ENCODE assay signal across 26 cellular contexts in the genomic region with DNA sequence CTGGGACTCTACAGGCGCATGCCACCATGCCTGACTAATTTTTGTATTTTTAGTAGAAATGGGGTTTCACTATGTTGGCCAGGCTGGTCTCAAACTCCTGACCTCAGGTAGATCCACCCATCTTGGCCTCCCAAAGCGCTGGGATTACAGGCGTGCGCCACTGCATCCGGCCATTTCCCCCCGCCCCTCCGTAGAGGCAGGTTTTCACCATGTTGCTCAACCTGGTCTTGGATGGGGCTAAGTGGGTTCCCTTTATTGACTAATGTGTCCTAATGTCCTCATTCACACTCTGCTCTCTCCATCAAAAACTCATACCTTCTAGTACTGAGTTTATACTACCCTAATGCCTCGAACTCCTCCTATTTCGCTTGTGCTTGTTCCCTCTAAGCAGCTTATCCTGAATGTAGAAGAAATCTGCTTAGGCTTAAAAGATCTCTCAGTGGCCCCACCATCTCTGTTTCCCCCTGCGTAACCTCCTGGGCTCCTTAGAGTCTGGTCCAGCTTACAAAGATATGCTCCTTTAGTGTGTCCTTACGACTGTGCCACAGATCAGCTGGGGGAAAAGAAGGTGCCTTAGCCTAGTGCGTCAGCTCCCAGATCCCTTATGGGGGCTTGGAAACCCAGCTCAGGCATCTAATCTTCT. TPM values are rescaled to one million over a fixed set of nuclear protein-coding genes. Genes with fewer than 3 reads are reported as not detected.
A peak's percentile ranks its signal among the peaks of the same experiment; 100 is the strongest.
DNase-seq lines count a peak whose midpoint lies in the region; ATAC-seq, FAIRE-seq and TF ChIP-seq lines count a peak whose summit lies in the region.
"Had no signal": no experiment of that assay in that cellular context is flagged by ENCODE, and none has a peak within 500 bp of the region (broad histone marks: within the 10 kb centered on the region; RNA-seq: fewer than 3 reads in every experiment).

No MANE protein-coding gene starts in this region.

- H3K4me3 ChIP-seq in trophoblast cell (ENCODE audit: low read depth, low read length): no peak overlapping the region
- H3K4me3 ChIP-seq: BLaER1 had no signal

- no peak overlapping the region for H3K4me2 ChIP-seq in trophoblast cell (ENCODE audit: low read length)
- H3K4me2 ChIP-seq: BLaER1 had no signal

- no peak overlapping the region for H3K14ac ChIP-seq in trophoblast cell (ENCODE audit: low read length)

- H3K4me1 ChIP-seq in trophoblast cell (ENCODE audit: control insufficient read depth in 1 of 2, insufficient read depth in 2 of 2, low read length in 2 of 2): peaks cover 12 to 13% of the 10 kb centered on the region in 2 experiments

- WGBS in trophoblast cell (ENCODE audit: extremely low coverage, insufficient coverage, insufficient read length): no CpG with 5 or more reads among the region's 12 CpGs

- H2BK12ac ChIP-seq in trophoblast cell (ENCODE audit: low read length): peak overlapping the region; percentile 76

- H3K4ac ChIP-seq in trophoblast cell (ENCODE audit: low read depth, low read length): no peak overlapping the region

- intact Hi-C loops in left cardiac atrium (cut with DNase I): no loop called here

- no peak for ATAC-seq in left lobe of liver
- no peak for ATAC-seq in GM21576 (IDR thresholded peaks at IDR 0.05; ENCODE audit: unreplicated experiment)
- ATAC-seq in left cardiac atrium: no peak
- ATAC-seq: PC-3 had no signal

- TF ChIP-seq CTCF in D721Med (IDR thresholded peaks at IDR 0.05; ENCODE audit: insufficient read depth, missing control alignments): no peak

- FAIRE-seq in D721Med (lab: Jason Lieb, UNC): peak; percentile 91
- FAIRE-seq: H1 had no signal

- H3K9me3 ChIP-seq in trophoblast cell (ENCODE audit: insufficient read depth, low read depth, low read length): no peaks in the 10 kb centered on the region
- H3K9me3 ChIP-seq: BLaER1, SK-N-SH had no signal

- H3K27ac ChIP-seq in trophoblast cell (ENCODE audit: low read depth, low read length): no peak overlapping the region
- H3K27ac ChIP-seq: BLaER1 had no signal

- DNase-seq in D721Med (ENCODE audit: insufficient read length, low spot score) (no peak), NCI-H82 (lab: John Stamatoyannopoulos, UW) (peak; percentile 98), left lobe of liver (ENCODE audit: low spot score) (peak; percentile 33), trophoblast cell (no peak), left cardiac atrium (no peak), Kasumi-1 (lab: John Stamatoyannopoulos, UW) (no peak)
- DNase-seq: 8988T; CD4-positive, CD25-positive, alpha-beta regulatory T cell; DMS53; Karpas-422; NCI-H1092 treated with DMSO at 0.1 percent for 48 hours; NCI-H1436; NCI-H187; NCI-H2081 treated with DMSO at 0.1 percent for 48 hours; NCI-H2171; NCI-H345; NCI-H510A treated with DMSO at 0.1 percent for 48 hours; NCI-H748 treated with DMSO at 0.1 percent for 48 hours; NK-92 treated with Interleukin-12 subunit alpha and Interleukin-12 subunit beta, amount 100 ng/mL, for 24 hours; PC-3; SK-N-SH had no signal

- H2AK5ac ChIP-seq in trophoblast cell (ENCODE audit: low read length): peak overlapping the region; percentile 26

- H3K79me1 ChIP-seq in trophoblast cell (ENCODE audit: low read length): peaks cover 2% of the 10 kb centered on the region

- no peaks in the 10 kb centered on the region for H3K79me2 ChIP-seq in trophoblast cell (ENCODE audit: control insufficient read depth, insufficient read depth, low read length, poor library complexity)

- no peak overlapping the region for H2BK5ac ChIP-seq in trophoblast cell (ENCODE audit: low read depth, low read length, poor library complexity)

- H2AFZ ChIP-seq in trophoblast cell (ENCODE audit: insufficient read depth, low read length, poor library complexity): peak overlapping the region; percentile 71

- H3K36me3 ChIP-seq in trophoblast cell (ENCODE audit: control insufficient read depth in 1 of 2, insufficient read depth in 2 of 2, low read length in 2 of 2): no peaks in the 10 kb centered on the region
- H3K36me3 ChIP-seq: BLaER1 had no signal

- H3K18ac ChIP-seq in trophoblast cell (ENCODE audit: low read length): peak overlapping the region; percentile 86

- H3K27me3 ChIP-seq in trophoblast cell (ENCODE audit: insufficient read depth, low read length): no peaks in the 10 kb centered on the region
- H3K27me3 ChIP-seq: BLaER1 had no signal

- H3K9ac ChIP-seq in trophoblast cell (ENCODE audit: low read length): no peak overlapping the region
- H3K9ac ChIP-seq: BLaER1, SK-N-SH had no signal

- H4K12ac ChIP-seq in trophoblast cell (ENCODE audit: low read depth, low read length): no peak overlapping the region

- no peak overlapping the region for H2BK120ac ChIP-seq in trophoblast cell (ENCODE audit: insufficient read depth, low read length, poor library complexity)

- no peak overlapping the region for H3K23ac ChIP-seq in trophoblast cell (ENCODE audit: low read length)

- H4K8ac ChIP-seq in trophoblast cell (ENCODE audit: low read depth, low read length): no peak overlapping the region

- peak overlapping the region; percentile 83 for H4K91ac ChIP-seq in trophoblast cell (ENCODE audit: low read depth, low read length)

RNA-seq across cellular contexts. Expression of gene GNAT2, which starts 8.0 kb away (rescaled TPM):
- 0.25 TPM for total RNA-seq in left lobe of liver
- polyA plus RNA-seq in trophoblast cell (2013): 0.04 TPM in 1 of 2 replicates, not detected in the other
- total RNA-seq in left cardiac atrium: not detected
- total RNA-seq: CD4-positive, CD25-positive, alpha-beta regulatory T cell; G401; H1; HT-29 had no signal

RNA-seq across cellular contexts. Expression of gene AMPD2, which starts 8.2 kb away (rescaled TPM):
- 56.1 TPM for total RNA-seq in left lobe of liver
- polyA plus RNA-seq in trophoblast cell (2013): 31.5 and 36.1 TPM in 2 replicates
- total RNA-seq in left cardiac atrium: 10 to 100 TPM; 13.1 to 25.8 TPM

RNA-seq across cellular contexts. Expression of gene GSTM4, which starts 44.5 kb away (rescaled TPM):
- total RNA-seq in left lobe of liver (25.4 TPM), left cardiac atrium (10 to 100 TPM; 27.5 to 32.5 TPM)
- 7.8 and 8.6 TPM in 2 replicates for polyA plus RNA-seq in trophoblast cell (2013)

RNA-seq across cellular contexts. Expression of gene GSTM2, which starts 56.4 kb away (rescaled TPM):
- 15.1 TPM for total RNA-seq in left lobe of liver
- polyA plus RNA-seq in trophoblast cell (2013): 7.6 and 7.7 TPM in 2 replicates
- total RNA-seq in left cardiac atrium: 10 to 100 TPM; 36.7 to 44.4 TPM
- total RNA-seq: HT-29 had no signal

Comparison
In these comparisons a context has a peak if more than half of its experiments do, and no peak if none do; other contexts are left out.
1. DNase-seq: peak in NCI-H82 (single experiment) and left lobe of liver (single experiment); none in D721Med (single experiment), trophoblast cell (0 of 2), left cardiac atrium (single experiment) and Kasumi-1 (0 of 2).